1 cellular context compared by ENCODE assay signal in genomic region chr10:125080984-125081383, GRCh38.
TF ChIP-seq lines count a peak whose summit lies in the region.

No MANE protein-coding gene starts in this region.

TF ChIP-seq in GM23338, 12 proteins besides CTCF, POLR2A, EP300 and RAD21:
- TF ChIP-seq JUNB (IDR thresholded peaks at IDR 0.05; ENCODE audit: unreplicated experiment) (no peak), CREB1 (CRISPR knock-in tag; IDR thresholded peaks at IDR 0.05; ENCODE audit: low read depth) (no peak), EZH2phosphoT487 (IDR thresholded peaks at IDR 0.05; ENCODE audit: unreplicated experiment) (no peak), ZNF114 (CRISPR knock-in tag; IDR thresholded peaks at IDR 0.05) (no peak), POLR2AphosphoS5 (IDR thresholded peaks at IDR 0.05; ENCODE audit: low read depth) (no peak), EZH2 (IDR thresholded peaks at IDR 0.05; ENCODE audit: low read depth, unreplicated experiment) (no peak), NANOG (IDR thresholded peaks at IDR 0.05; ENCODE audit: borderline replicate concordance) (no peak), STAT1 (IDR thresholded peaks at IDR 0.05; ENCODE audit: unreplicated experiment) (no peak), ZNF331 (CRISPR knock-in tag; IDR thresholded peaks at IDR 0.05; ENCODE audit: low read depth) (no peak), ETS1 (IDR thresholded peaks at IDR 0.05) (no peak)
- TF ChIP-seq, protein P1, sequence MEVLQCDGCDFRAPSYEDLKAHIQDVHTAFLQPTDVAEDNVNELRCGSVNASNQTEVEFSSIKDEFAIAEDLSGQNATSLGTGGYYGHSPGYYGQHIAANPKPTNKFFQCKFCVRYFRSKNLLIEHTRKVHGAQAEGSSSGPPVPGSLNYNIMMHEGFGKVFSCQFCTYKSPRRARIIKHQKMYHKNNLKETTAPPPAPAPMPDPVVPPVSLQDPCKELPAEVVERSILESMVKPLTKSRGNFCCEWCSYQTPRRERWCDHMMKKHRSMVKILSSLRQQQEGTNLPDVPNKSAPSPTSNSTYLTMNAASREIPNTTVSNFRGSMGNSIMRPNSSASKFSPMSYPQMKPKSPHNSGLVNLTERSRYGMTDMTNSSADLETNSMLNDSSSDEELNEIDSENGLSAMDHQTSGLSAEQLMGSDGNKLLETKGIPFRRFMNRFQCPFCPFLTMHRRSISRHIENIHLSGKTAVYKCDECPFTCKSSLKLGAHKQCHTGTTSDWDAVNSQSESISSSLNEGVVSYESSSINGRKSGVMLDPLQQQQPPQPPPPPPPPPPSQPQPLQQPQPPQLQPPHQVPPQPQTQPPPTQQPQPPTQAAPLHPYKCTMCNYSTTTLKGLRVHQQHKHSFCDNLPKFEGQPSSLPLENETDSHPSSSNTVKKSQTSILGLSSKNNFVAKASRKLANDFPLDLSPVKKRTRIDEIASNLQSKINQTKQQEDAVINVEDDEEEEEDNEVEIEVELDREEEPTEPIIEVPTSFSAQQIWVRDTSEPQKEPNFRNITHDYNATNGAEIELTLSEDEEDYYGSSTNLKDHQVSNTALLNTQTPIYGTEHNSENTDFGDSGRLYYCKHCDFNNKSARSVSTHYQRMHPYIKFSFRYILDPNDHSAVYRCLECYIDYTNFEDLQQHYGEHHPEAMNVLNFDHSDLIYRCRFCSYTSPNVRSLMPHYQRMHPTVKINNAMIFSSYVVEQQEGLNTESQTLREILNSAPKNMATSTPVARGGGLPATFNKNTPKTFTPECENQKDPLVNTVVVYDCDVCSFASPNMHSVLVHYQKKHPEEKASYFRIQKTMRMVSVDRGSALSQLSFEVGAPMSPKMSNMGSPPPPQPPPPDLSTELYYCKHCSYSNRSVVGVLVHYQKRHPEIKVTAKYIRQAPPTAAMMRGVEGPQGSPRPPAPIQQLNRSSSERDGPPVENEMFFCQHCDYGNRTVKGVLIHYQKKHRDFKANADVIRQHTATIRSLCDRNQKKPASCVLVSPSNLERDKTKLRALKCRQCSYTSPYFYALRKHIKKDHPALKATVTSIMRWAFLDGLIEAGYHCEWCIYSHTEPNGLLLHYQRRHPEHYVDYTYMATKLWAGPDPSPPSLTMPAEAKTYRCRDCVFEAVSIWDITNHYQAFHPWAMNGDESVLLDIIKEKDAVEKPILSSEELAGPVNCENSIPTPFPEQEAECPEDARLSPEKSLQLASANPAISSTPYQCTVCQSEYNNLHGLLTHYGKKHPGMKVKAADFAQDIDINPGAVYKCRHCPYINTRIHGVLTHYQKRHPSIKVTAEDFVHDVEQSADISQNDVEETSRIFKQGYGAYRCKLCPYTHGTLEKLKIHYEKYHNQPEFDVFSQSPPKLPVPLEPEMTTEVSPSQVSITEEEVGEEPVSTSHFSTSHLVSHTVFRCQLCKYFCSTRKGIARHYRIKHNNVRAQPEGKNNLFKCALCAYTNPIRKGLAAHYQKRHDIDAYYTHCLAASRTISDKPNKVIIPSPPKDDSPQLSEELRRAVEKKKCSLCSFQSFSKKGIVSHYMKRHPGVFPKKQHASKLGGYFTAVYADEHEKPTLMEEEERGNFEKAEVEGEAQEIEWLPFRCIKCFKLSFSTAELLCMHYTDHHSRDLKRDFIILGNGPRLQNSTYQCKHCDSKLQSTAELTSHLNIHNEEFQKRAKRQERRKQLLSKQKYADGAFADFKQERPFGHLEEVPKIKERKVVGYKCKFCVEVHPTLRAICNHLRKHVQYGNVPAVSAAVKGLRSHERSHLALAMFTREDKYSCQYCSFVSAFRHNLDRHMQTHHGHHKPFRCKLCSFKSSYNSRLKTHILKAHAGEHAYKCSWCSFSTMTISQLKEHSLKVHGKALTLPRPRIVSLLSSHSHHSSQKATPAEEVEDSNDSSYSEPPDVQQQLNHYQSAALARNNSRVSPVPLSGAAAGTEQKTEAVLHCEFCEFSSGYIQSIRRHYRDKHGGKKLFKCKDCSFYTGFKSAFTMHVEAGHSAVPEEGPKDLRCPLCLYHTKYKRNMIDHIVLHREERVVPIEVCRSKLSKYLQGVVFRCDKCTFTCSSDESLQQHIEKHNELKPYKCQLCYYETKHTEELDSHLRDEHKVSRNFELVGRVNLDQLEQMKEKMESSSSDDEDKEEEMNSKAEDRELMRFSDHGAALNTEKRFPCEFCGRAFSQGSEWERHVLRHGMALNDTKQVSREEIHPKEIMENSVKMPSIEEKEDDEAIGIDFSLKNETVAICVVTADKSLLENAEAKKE (CRISPR knock-in tag; IDR thresholded peaks at IDR 0.05), result no peak
- TF ChIP-seq, protein P2, sequence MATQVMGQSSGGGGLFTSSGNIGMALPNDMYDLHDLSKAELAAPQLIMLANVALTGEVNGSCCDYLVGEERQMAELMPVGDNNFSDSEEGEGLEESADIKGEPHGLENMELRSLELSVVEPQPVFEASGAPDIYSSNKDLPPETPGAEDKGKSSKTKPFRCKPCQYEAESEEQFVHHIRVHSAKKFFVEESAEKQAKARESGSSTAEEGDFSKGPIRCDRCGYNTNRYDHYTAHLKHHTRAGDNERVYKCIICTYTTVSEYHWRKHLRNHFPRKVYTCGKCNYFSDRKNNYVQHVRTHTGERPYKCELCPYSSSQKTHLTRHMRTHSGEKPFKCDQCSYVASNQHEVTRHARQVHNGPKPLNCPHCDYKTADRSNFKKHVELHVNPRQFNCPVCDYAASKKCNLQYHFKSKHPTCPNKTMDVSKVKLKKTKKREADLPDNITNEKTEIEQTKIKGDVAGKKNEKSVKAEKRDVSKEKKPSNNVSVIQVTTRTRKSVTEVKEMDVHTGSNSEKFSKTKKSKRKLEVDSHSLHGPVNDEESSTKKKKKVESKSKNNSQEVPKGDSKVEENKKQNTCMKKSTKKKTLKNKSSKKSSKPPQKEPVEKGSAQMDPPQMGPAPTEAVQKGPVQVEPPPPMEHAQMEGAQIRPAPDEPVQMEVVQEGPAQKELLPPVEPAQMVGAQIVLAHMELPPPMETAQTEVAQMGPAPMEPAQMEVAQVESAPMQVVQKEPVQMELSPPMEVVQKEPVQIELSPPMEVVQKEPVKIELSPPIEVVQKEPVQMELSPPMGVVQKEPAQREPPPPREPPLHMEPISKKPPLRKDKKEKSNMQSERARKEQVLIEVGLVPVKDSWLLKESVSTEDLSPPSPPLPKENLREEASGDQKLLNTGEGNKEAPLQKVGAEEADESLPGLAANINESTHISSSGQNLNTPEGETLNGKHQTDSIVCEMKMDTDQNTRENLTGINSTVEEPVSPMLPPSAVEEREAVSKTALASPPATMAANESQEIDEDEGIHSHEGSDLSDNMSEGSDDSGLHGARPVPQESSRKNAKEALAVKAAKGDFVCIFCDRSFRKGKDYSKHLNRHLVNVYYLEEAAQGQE (IDR thresholded peaks at IDR 0.05; ENCODE audit: unreplicated experiment), result no peak
